ENCODE assay signal across 1 cellular context in the genomic region with DNA sequence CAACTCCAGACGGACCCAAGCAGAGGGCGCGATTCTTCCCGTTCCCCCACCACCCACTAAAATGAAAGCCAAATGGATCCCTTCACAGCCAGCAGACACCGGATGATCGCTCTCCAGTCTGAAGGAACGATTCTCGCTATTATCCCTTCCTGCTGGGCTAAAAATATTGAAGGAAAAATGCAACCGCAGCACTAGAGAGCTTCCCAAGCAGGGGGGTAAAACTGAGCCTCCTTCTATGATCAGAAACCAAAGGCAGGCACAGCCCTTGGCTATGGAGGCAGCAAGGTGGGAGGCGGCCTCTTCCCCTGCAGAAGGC.
TF ChIP-seq lines count a peak whose summit lies in the region.

No MANE protein-coding gene starts in this region.

TF ChIP-seq in GM23338, 12 proteins besides CTCF, POLR2A, EP300 and RAD21 (continued from another document):
- TF ChIP-seq POLR2AphosphoS5 (IDR thresholded peaks at IDR 0.05; ENCODE audit: low read depth) = no peak
- TF ChIP-seq JUNB (IDR thresholded peaks at IDR 0.05; ENCODE audit: unreplicated experiment) = no peak
- no peak for TF ChIP-seq ZNF462 (CRISPR knock-in tag; IDR thresholded peaks at IDR 0.05)
- TF ChIP-seq, protein P1, sequence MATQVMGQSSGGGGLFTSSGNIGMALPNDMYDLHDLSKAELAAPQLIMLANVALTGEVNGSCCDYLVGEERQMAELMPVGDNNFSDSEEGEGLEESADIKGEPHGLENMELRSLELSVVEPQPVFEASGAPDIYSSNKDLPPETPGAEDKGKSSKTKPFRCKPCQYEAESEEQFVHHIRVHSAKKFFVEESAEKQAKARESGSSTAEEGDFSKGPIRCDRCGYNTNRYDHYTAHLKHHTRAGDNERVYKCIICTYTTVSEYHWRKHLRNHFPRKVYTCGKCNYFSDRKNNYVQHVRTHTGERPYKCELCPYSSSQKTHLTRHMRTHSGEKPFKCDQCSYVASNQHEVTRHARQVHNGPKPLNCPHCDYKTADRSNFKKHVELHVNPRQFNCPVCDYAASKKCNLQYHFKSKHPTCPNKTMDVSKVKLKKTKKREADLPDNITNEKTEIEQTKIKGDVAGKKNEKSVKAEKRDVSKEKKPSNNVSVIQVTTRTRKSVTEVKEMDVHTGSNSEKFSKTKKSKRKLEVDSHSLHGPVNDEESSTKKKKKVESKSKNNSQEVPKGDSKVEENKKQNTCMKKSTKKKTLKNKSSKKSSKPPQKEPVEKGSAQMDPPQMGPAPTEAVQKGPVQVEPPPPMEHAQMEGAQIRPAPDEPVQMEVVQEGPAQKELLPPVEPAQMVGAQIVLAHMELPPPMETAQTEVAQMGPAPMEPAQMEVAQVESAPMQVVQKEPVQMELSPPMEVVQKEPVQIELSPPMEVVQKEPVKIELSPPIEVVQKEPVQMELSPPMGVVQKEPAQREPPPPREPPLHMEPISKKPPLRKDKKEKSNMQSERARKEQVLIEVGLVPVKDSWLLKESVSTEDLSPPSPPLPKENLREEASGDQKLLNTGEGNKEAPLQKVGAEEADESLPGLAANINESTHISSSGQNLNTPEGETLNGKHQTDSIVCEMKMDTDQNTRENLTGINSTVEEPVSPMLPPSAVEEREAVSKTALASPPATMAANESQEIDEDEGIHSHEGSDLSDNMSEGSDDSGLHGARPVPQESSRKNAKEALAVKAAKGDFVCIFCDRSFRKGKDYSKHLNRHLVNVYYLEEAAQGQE (IDR thresholded peaks at IDR 0.05; ENCODE audit: unreplicated experiment) = no peak
- TF ChIP-seq NANOG (IDR thresholded peaks at IDR 0.05; ENCODE audit: borderline replicate concordance) = no peak
- no peak for TF ChIP-seq STAT1 (IDR thresholded peaks at IDR 0.05; ENCODE audit: unreplicated experiment)
TF ChIP-seq in GM23338: peak in this region for 0.
